Comparison of ENCODE assay signal across 21 cellular contexts in the genomic region with DNA sequence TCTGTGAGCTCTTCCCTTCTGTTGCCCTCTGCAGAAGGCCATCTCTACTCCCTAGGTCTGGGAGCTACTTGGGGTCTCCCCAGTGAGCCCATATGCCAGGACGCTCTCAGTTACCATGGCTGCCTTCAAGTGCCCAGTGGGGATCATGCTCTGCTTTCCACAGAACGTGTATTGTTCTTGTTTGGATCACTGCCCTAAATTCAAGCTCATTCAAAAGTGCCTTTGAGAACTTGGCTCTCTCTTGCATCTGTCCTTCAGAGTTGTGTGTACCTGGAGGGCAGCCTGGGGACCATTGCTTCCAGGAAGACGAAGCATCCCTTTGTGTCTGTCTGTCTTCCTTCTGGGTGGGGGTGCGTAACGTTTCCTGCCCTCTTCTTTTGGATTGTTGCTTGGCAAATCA.
"Had no signal": no experiment of that assay in that cellular context is flagged by ENCODE, and none has a peak within 500 bp of the region (broad histone marks: within the 10 kb centered on the region; RNA-seq: fewer than 3 reads in every experiment).

No MANE protein-coding gene starts in this region.

- H3K4me2 ChIP-seq: neural progenitor cell had no signal

- H3K27ac Mint-ChIP-seq: activated B cell treated with CpG ODN at 0.5 μM for 24 hours; activated CD4-positive, alpha-beta memory T cell treated with anti-CD3 and anti-CD28 coated beads for 36 hours; activated naive CD8-positive, alpha-beta T cell treated with anti-CD3 and anti-CD28 coated beads, Interleukin-2, amount 10 ng/mL, durations not matched to agents 7 days and 5 days; naive thymus-derived CD4-positive, alpha-beta T cell; neural progenitor cell had no signal

- H3K9me3 Mint-ChIP-seq: activated B cell treated with CpG ODN at 0.5 μM for 24 hours; activated CD4-positive, alpha-beta memory T cell treated with anti-CD3 and anti-CD28 coated beads for 36 hours; activated naive CD8-positive, alpha-beta T cell treated with anti-CD3 and anti-CD28 coated beads, Interleukin-2, amount 10 ng/mL, durations not matched to agents 7 days and 5 days; naive thymus-derived CD4-positive, alpha-beta T cell; neural progenitor cell had no signal

- H3K36me3 ChIP-seq: esophagus squamous epithelium, gastroesophageal sphincter, heart right ventricle, neural progenitor cell, spleen, tibial artery had no signal

- H3K27me3 Mint-ChIP-seq: activated CD4-positive, alpha-beta memory T cell treated with anti-CD3 and anti-CD28 coated beads for 36 hours; activated naive CD8-positive, alpha-beta T cell treated with anti-CD3 and anti-CD28 coated beads, Interleukin-2, amount 10 ng/mL, durations not matched to agents 7 days and 5 days had no signal

- ATAC-seq: gastroesophageal sphincter; heart right ventricle; naive thymus-derived CD4-positive, alpha-beta T cell; stimulated activated naive CD8-positive, alpha-beta T cell treated with anti-CD3 and anti-CD28 coated beads, Interleukin-15, Interleukin-2, amounts not matched to agents 100 U/mL and 50 U/mL, for 24 hours had no signal

- H3K4me1 Mint-ChIP-seq: activated B cell treated with CpG ODN at 0.5 μM for 24 hours had no signal

- H3K27ac ChIP-seq: esophagus squamous epithelium, gastroesophageal sphincter, neural progenitor cell, spleen had no signal

- H2AFZ ChIP-seq: neural progenitor cell had no signal

- DNase-seq: activated B cell treated with CpG ODN at 0.5 μM for 24 hours; activated CD4-positive, alpha-beta memory T cell treated with anti-CD3 and anti-CD28 coated beads for 36 hours; activated CD4-positive, alpha-beta T cell treated with anti-CD3 and anti-CD28 coated beads for 4 hours; activated naive CD4-positive, alpha-beta T cell treated with Interleukin-2 at 50 U/mL for 16 hours; activated naive CD8-positive, alpha-beta T cell treated with anti-CD3 and anti-CD28 coated beads, Interleukin-2, amount 10 ng/mL, durations not matched to agents 7 days and 5 days; activated T-cell treated with anti-CD3 and anti-CD28 coated beads, Interleukin-2, amount 50 U/mL, for 48 hours; amniotic stem cell; cerebellar nuclear complex; esophagus squamous epithelium; heart right ventricle; kidney; naive thymus-derived CD4-positive, alpha-beta T cell; retina; spleen; stimulated activated CD4-positive, alpha-beta T cell treated with anti-CD3 and anti-CD28 coated beads, Interleukin-4, amount 100 ng/mL, for 24 hours; stimulated activated naive CD8-positive, alpha-beta T cell treated with anti-CD3 and anti-CD28 coated beads, Interleukin-15, Interleukin-2, amounts not matched to agents 100 U/mL and 50 U/mL, for 24 hours; tibial artery had no signal

- H3K9ac ChIP-seq: neural progenitor cell had no signal

- H3K4me3 ChIP-seq: coronary artery, esophagus squamous epithelium, gastroesophageal sphincter, heart right ventricle, lung, neural progenitor cell, spleen, tibial artery had no signal

- H3K9me3 ChIP-seq: esophagus squamous epithelium, gastroesophageal sphincter, heart right ventricle, spleen, tibial artery had no signal

- H3K27me3 ChIP-seq: esophagus squamous epithelium, gastroesophageal sphincter, heart right ventricle, neural progenitor cell, spleen, tibial artery had no signal

- H3K4me3 Mint-ChIP-seq: activated B cell treated with CpG ODN at 0.5 μM for 24 hours; activated CD4-positive, alpha-beta memory T cell treated with anti-CD3 and anti-CD28 coated beads for 36 hours; activated naive CD8-positive, alpha-beta T cell treated with anti-CD3 and anti-CD28 coated beads, Interleukin-2, amount 10 ng/mL, durations not matched to agents 7 days and 5 days; naive thymus-derived CD4-positive, alpha-beta T cell; neural progenitor cell had no signal

- H3K36me3 Mint-ChIP-seq: activated CD4-positive, alpha-beta memory T cell treated with anti-CD3 and anti-CD28 coated beads for 36 hours; activated naive CD8-positive, alpha-beta T cell treated with anti-CD3 and anti-CD28 coated beads, Interleukin-2, amount 10 ng/mL, durations not matched to agents 7 days and 5 days; naive thymus-derived CD4-positive, alpha-beta T cell; neural progenitor cell had no signal
